In the genomic region with DNA sequence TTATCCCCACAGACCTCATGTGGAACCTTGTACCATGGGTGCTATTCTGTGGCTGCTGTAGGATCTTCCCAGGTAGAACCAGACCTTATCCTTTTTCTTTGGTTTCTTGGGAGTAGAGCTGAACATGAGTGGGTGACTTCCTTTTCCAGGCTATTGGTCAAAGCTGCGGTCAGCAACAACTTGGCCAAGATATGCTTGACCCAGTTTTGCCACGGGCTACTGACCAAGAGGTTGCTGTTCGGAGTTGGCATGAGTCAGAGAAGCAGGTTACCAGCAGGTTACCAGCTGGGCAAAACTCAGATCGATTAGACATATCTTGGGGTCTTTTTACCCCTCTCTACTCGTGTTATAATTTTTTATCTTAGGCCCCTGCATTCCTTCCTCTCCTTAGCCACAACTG, we compare ENCODE assay signal across 16 cellular contexts. TPM values are rescaled to one million over a fixed set of nuclear protein-coding genes. Genes with fewer than 3 reads are reported as not detected.
DNase-seq lines count a peak whose midpoint lies in the region; ATAC-seq and TF ChIP-seq lines count a peak whose summit lies in the region.
"Had no signal": no experiment of that assay in that cellular context is flagged by ENCODE, and none has a peak within 500 bp of the region (broad histone marks: within the 10 kb centered on the region; RNA-seq: fewer than 3 reads in every experiment).

No MANE protein-coding gene starts in this region.

- H2BK15ac ChIP-seq in IMR-90 (ENCODE audit: low read depth, low read length), result no peak overlapping the region

- TF ChIP-seq RAD21 in IMR-90 (IDR thresholded peaks at IDR 0.05; ENCODE audit: low read length), result no peak

- dilution Hi-C loops in IMR-90 (cut with HindIII; ENCODE audit: low sequenced_read_pairs, unreplicated experiment), result no loop called here

- no peak overlapping the region for H2AK5ac ChIP-seq in IMR-90 (ENCODE audit: low read depth, low read length)

- TF ChIP-seq POLR2A in IMR-90 (IDR thresholded peaks at IDR 0.05; ENCODE audit: low read depth, low read length), result no peak

- H3K9me3 ChIP-seq in IMR-90 (ENCODE audit: control insufficient read depth, insufficient read depth, low read length), result no peaks in the 10 kb centered on the region
- no peaks in the 10 kb centered on the region for H3K9me3 ChIP-seq in effector memory CD4-positive, alpha-beta T cell (ENCODE audit: control insufficient read depth, low read length)

- H4K91ac ChIP-seq in IMR-90 (ENCODE audit: insufficient read depth, low read depth, low read length), result no peak overlapping the region

- POLR2A ChIA-PET in IMR-90 (lab: Charles Lee; ENCODE audit: unreplicated experiment), result no interaction called here

- no peak overlapping the region for H3K4me2 ChIP-seq in IMR-90 (ENCODE audit: low read depth, low read length)

- H3K27ac ChIP-seq in IMR-90 (ENCODE audit: insufficient read depth, low read length), result no peak overlapping the region
- H3K27ac ChIP-seq in effector memory CD4-positive, alpha-beta T cell (ENCODE audit: insufficient read depth, low read length, poor library complexity, severe bottlenecking), result no peak overlapping the region
- H3K27ac ChIP-seq: HL-60 had no signal

- no peak overlapping the region for H3K23ac ChIP-seq in IMR-90 (ENCODE audit: low read depth, low read length)

- H3K36me3 ChIP-seq in IMR-90 (ENCODE audit: control insufficient read depth, insufficient read depth, low read length), result no peaks in the 10 kb centered on the region
- no peaks in the 10 kb centered on the region for H3K36me3 ChIP-seq in effector memory CD4-positive, alpha-beta T cell (ENCODE audit: control insufficient read depth, insufficient read depth, low read length)

- ATAC-seq in IMR-90 (ENCODE audit: low read depth) (no peak), sciatic nerve (no peak)

- H3K56ac ChIP-seq in IMR-90 (ENCODE audit: extremely low read depth, insufficient read depth, low read length), result no peak overlapping the region

- no peak overlapping the region for H4K8ac ChIP-seq in IMR-90 (ENCODE audit: low read depth in 2 of 2, low read length in 2 of 2)

- H3K18ac ChIP-seq in IMR-90 (ENCODE audit: low read depth, low read length), result no peak overlapping the region

- no peaks in the 10 kb centered on the region for H3K9me1 ChIP-seq in IMR-90 (ENCODE audit: insufficient read depth, low read length)

- H2BK120ac ChIP-seq in IMR-90 (ENCODE audit: low read depth, low read length), result no peak overlapping the region

- H2BK5ac ChIP-seq in IMR-90 (ENCODE audit: low read depth, low read length, poor library complexity, severe bottlenecking), result no peak overlapping the region

- DNase-seq in ELR (ENCODE audit: low read depth) (peak; percentile 38), IMR-90 (no peak), astrocyte of the spinal cord (ENCODE audit: low read depth, low spot score) (peak; percentile 14), myocyte (ENCODE audit: low read depth) (peak; percentile 28), retina (no peak), sciatic nerve (ENCODE audit: low spot score) (no peak)
- no peak for DNase-seq in effector memory CD4-positive, alpha-beta T cell
- DNase-seq in activated T-cell treated with anti-CD3 and anti-CD28 coated beads, Interleukin-2, amount 50 U/mL, for 48 hours, result no peak
- DNase-seq: activated CD4-positive, alpha-beta T cell treated with anti-CD3 and anti-CD28 coated beads, Interleukin-2, amount 10 ng/mL, durations not matched to agents 7 days and 5 days; activated effector memory CD4-positive, alpha-beta T cell treated with anti-CD3 and anti-CD28 coated beads, Interleukin-2, amount 50 U/mL, for 16 hours; CD8-positive, alpha-beta memory T cell; foreskin melanocyte; NCI-H524 treated with DMSO at 0.1 percent for 48 hours; nucleus accumbens; stimulated activated naive B cell treated with anti-CD40 and anti-IgM and Interleukin-4, amounts not matched to agents 10 μg/mL and 1 μg/mL and 100 μg/mL, for 72 hours had no signal

- no peaks in the 10 kb centered on the region for H4K20me1 ChIP-seq in IMR-90 (ENCODE audit: insufficient read depth, low read length)

- peak overlapping the region; percentile 44 for H2AFZ ChIP-seq in IMR-90 (replicated peaks; ENCODE audit: low read length, poor library complexity)

- H3K4ac ChIP-seq in IMR-90 (ENCODE audit: low read depth, low read length), result no peak overlapping the region

- H3K9ac ChIP-seq in IMR-90 (ENCODE audit: low read depth, low read length), result no peak overlapping the region

- H3K4me1 ChIP-seq in IMR-90 (ENCODE audit: control insufficient read depth, insufficient read depth, low read length), result no peaks in the 10 kb centered on the region
- H3K4me1 ChIP-seq in effector memory CD4-positive, alpha-beta T cell (ENCODE audit: control insufficient read depth, insufficient read depth, low read length, poor library complexity, severe bottlenecking), result no peaks in the 10 kb centered on the region

- CTCF ChIA-PET in IMR-90 (lab: Yijun Ruan, JAX), result no interaction called here

- H2BK20ac ChIP-seq in IMR-90 (ENCODE audit: low read depth, low read length), result no peak overlapping the region

- no TSS peak for BruUV-seq in IMR-90 (replicated peaks; lab: Mats Ljungman, UMichigan)

- 94% methylated on average over 3 of the region's 5 CpGs; no CpG with 5 or more reads in 1 of the 2 experiments for WGBS in IMR-90 (ENCODE audit: extremely low coverage in 2 of 2, insufficient read length in 1 of 2), 2 experiments

- TF ChIP-seq CTCF in IMR-90 (conservative IDR thresholded peaks at IDR 0.05; ENCODE audit: low read depth, low read length), result no peak
- TF ChIP-seq CTCF in astrocyte of the spinal cord (IDR thresholded peaks at IDR 0.05; ENCODE audit: low read depth, low read length), result no peak

- H2AK9ac ChIP-seq in IMR-90 (replicated peaks; ENCODE audit: low read depth, low read length, poor library complexity), result no peak overlapping the region

- no peak overlapping the region for H4K5ac ChIP-seq in IMR-90 (ENCODE audit: low read depth, low read length)

- no peaks in the 10 kb centered on the region for H3K27me3 ChIP-seq in IMR-90 (ENCODE audit: control insufficient read depth, insufficient read depth, low read length)
- no peaks in the 10 kb centered on the region for H3K27me3 ChIP-seq in effector memory CD4-positive, alpha-beta T cell (replicated peaks; ENCODE audit: control insufficient read depth, insufficient read depth, low read length, poor library complexity, severe bottlenecking)

- H3K79me1 ChIP-seq in IMR-90 (ENCODE audit: low read depth in 1 of 2, low read length in 2 of 2), result no peaks in the 10 kb centered on the region

- H3K14ac ChIP-seq in IMR-90 (replicated peaks; ENCODE audit: low read depth, low read length), result no peak overlapping the region

- intact Hi-C loops in IMR-90 (cut with micrococcal nuclease) (no loop called here), sciatic nerve (cut with DNase I) (no loop called here)

- H3K4me3 ChIP-seq in IMR-90 (ENCODE audit: insufficient read depth, low read depth, low read length), result no peak overlapping the region
- no peak overlapping the region for H3K4me3 ChIP-seq in astrocyte of the spinal cord (ENCODE audit: low read depth, low read length)
- no peak overlapping the region for H3K4me3 ChIP-seq in effector memory CD4-positive, alpha-beta T cell (ENCODE audit: insufficient read depth, low read depth, low read length, poor library complexity, severe bottlenecking)

- in situ Hi-C loops in IMR-90 (cut with MboI; ENCODE audit: low sequenced_read_pairs) (no loop called here), astrocyte of the spinal cord (cut with HindIII; ENCODE audit: low sequenced_read_pairs) (no loop called here)

TF ChIP-seq in IMR-90, 13 proteins besides CTCF, POLR2A, EP300 and RAD21:
- TF ChIP-seq, protein P1, sequence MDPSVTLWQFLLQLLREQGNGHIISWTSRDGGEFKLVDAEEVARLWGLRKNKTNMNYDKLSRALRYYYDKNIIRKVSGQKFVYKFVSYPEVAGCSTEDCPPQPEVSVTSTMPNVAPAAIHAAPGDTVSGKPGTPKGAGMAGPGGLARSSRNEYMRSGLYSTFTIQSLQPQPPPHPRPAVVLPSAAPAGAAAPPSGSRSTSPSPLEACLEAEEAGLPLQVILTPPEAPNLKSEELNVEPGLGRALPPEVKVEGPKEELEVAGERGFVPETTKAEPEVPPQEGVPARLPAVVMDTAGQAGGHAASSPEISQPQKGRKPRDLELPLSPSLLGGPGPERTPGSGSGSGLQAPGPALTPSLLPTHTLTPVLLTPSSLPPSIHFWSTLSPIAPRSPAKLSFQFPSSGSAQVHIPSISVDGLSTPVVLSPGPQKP (IDR thresholded peaks at IDR 0.05; ENCODE audit: borderline replicate concordance, low read depth, low read length), result no peak
- TF ChIP-seq RFX5 (IDR thresholded peaks at IDR 0.05; ENCODE audit: low read depth, low read length), result no peak
- TF ChIP-seq NFE2L2 (IDR thresholded peaks at IDR 0.05; ENCODE audit: low read depth, low read length), result no peak
- TF ChIP-seq RCOR1 (IDR thresholded peaks at IDR 0.05; ENCODE audit: insufficient replicate concordance, low read length), result no peak
- TF ChIP-seq, protein P2, sequence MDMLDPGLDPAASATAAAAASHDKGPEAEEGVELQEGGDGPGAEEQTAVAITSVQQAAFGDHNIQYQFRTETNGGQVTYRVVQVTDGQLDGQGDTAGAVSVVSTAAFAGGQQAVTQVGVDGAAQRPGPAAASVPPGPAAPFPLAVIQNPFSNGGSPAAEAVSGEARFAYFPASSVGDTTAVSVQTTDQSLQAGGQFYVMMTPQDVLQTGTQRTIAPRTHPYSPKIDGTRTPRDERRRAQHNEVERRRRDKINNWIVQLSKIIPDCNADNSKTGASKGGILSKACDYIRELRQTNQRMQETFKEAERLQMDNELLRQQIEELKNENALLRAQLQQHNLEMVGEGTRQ (IDR thresholded peaks at IDR 0.05; ENCODE audit: low read depth, low read length), result no peak
- no peak for TF ChIP-seq CEBPB (IDR thresholded peaks at IDR 0.05; ENCODE audit: low read depth, low read length)
- no peak for TF ChIP-seq BHLHE40 (IDR thresholded peaks at IDR 0.05; ENCODE audit: low read depth, low read length)
- no peak for TF ChIP-seq MXI1 (IDR thresholded peaks at IDR 0.05; ENCODE audit: borderline replicate concordance, low read depth, low read length)
- no peak for TF ChIP-seq MAZ (IDR thresholded peaks at IDR 0.05; ENCODE audit: borderline replicate concordance, low read depth, low read length)
- no peak for TF ChIP-seq FOS (IDR thresholded peaks at IDR 0.05; ENCODE audit: low read depth, low read length)
- TF ChIP-seq MAFK (IDR thresholded peaks at IDR 0.05; ENCODE audit: low read depth, low read length), result no peak
- no peak for TF ChIP-seq CHD1 (IDR thresholded peaks at IDR 0.05; ENCODE audit: low read depth, low read length)
- no peak for TF ChIP-seq SMC3 (IDR thresholded peaks at IDR 0.05; ENCODE audit: low read depth, low read length)

RNA-seq across cellular contexts. Expression of gene HDAC9, which starts 36.7 kb away (rescaled TPM):
- 24.2 and 24.7 TPM in 2 replicates for total RNA-seq in IMR-90 (2012; rRNA removed)
- 4.3 TPM in 2 replicates for polyA plus RNA-seq in IMR-90 (2012; rRNA removed)
- polyA plus RNA-seq in IMR-90 (2012; cell fraction: cytosol; rRNA removed), result 1.3 and 1.4 TPM in 2 replicates
- polyA plus RNA-seq in IMR-90 (2012; cell fraction: nucleus; rRNA removed; ENCODE audit: low replicate concordance), result 2.1 and 8.5 TPM in 2 replicates
- total RNA-seq in myocyte, result 21.0 and 136 TPM in 2 replicates
- polyA plus RNA-seq in myocyte (2012), result 10.6 TPM
- 27.6 TPM for total RNA-seq in sciatic nerve

Comparison
In these comparisons a context has a peak if more than half of its experiments do, and no peak if none do; other contexts are left out.
1. DNase-seq: peak in ELR (single experiment), astrocyte of the spinal cord (single experiment) and myocyte (single experiment); none in IMR-90 (single experiment), effector memory CD4-positive, alpha-beta T cell (0 of 3), activated T-cell treated with anti-CD3 and anti-CD28 coated beads, Interleukin-2, amount 50 U/mL, for 48 hours (0 of 2), retina (single experiment) and sciatic nerve (single experiment).